Comparison of ENCODE assay signal across 11 cellular contexts in the genomic region with DNA sequence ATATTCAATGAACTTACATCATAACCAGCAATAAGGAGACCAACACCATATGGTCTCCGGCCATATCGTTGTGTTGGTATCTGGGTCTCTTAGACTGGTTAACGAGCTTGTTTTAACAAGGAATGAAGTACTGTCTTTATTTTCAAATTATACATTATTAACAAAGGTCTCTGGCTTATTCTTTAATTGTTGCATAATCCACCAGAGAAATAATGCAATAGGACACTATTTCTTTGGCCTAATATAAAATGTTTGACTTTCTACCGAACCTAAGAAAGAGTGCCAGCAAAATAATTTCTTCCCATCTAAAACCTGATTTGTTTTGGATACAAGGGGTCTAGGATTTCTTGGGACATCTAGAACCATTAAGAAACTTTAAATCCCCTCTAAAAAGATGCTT.
"Had no signal": no experiment of that assay in that cellular context is flagged by ENCODE, and none has a peak within 500 bp of the region (broad histone marks: within the 10 kb centered on the region; RNA-seq: fewer than 3 reads in every experiment).

No MANE protein-coding gene starts in this region.

- H3K4me3 ChIP-seq: GM23248, GM23338, HAP-1 had no signal

- FAIRE-seq: H1, H54 had no signal

- H3K27ac ChIP-seq: GM23248 had no signal

- H3K9ac ChIP-seq: GM23248 had no signal

- DNase-seq: GM23248, GOT3, H7, H9, HCEC 1CT, HFFc6 had no signal

- H3K9me3 ChIP-seq: HAP-1 had no signal

- H2AFZ ChIP-seq: GM23248, GM23338 had no signal

- ATAC-seq: GM23338, HCT116 had no signal

- H3K4me2 ChIP-seq: GM23338 had no signal
